In genomic region chr6:26596579-26597388, GRCh38 we compare ENCODE assay signal across 8 cellular contexts. TPM values are rescaled to one million over a fixed set of nuclear protein-coding genes. Genes with fewer than 3 reads are reported as not detected.
DNase-seq lines count a peak whose midpoint lies in the region; ATAC-seq and TF ChIP-seq lines count a peak whose summit lies in the region.

Gene ABT1, plus strand, starts transcription at chr6:26596953. Its CDS starts 30 bp downstream, at chr6:26596983.

- DNase-seq in NCI-H187 treated with DMSO at 0.1 percent for 48 hours (lab: John Stamatoyannopoulos, UW) = peak; percentile 89
- peak; percentile 92 to 99 for DNase-seq in ascending aorta (ENCODE audit: low spot score in 2 of 2)
- peak; percentile 99 for DNase-seq in right atrium auricular region (ENCODE audit: low spot score)
- peak; percentile 98 to 99 for DNase-seq in psoas muscle
- DNase-seq in uterus = peak; percentile 98

- H3K27ac ChIP-seq in ascending aorta (peak within 1 kb of the TSS; percentile 86 to 91), right atrium auricular region (peak within 1 kb of the TSS; percentile 87 to 88), psoas muscle (peak within 1 kb of the TSS; percentile 97), uterus (peak within 1 kb of the TSS; percentile 85 to 87)

- 0 to 1% (median 1%) methylated on average over 51 of the region's 51 CpGs for WGBS in psoas muscle, 3 donors

- no peaks in the 10 kb centered on the region for H3K9me3 ChIP-seq in ascending aorta
- no peaks in the 10 kb centered on the region for H3K9me3 ChIP-seq in right atrium auricular region
- H3K9me3 ChIP-seq in psoas muscle = no peaks in the 10 kb centered on the region
- H3K9me3 ChIP-seq in uterus = no peaks in the 10 kb centered on the region

- H3K4me3 ChIP-seq in ascending aorta (peak within 1 kb of the TSS; percentile 72 to 91), right atrium auricular region (peak within 1 kb of the TSS; percentile 93), psoas muscle (peak within 1 kb of the TSS; percentile 95), uterus (peak within 1 kb of the TSS; percentile 88 to 94)

- TF ChIP-seq CTCF in ascending aorta (IDR thresholded peaks at IDR 0.05) (no peak), right atrium auricular region (IDR thresholded peaks at IDR 0.05) (no peak), psoas muscle (IDR thresholded peaks at IDR 0.05) (no peak), uterus (IDR thresholded peaks at IDR 0.05) (peak in 2 of 4 experiments; percentile 22 to 34)

- TF ChIP-seq POLR2A in uterus (IDR thresholded peaks at IDR 0.05) = peak; percentile 50 to 84

- ATAC-seq in GM18499 (IDR thresholded peaks at IDR 0.05; ENCODE audit: insufficient read depth, unreplicated experiment) = peak; percentile 46
- peak; percentile 73 for ATAC-seq in HG02943 (IDR thresholded peaks at IDR 0.05; ENCODE audit: low read depth, unreplicated experiment)
- ATAC-seq in psoas muscle = peak; percentile 96 to 97 (median 96)

- peaks cover 4 to 6% of the 10 kb centered on the region in 2 donors for H3K4me1 ChIP-seq in ascending aorta
- H3K4me1 ChIP-seq in right atrium auricular region = peaks cover 0 to 24% of the 10 kb centered on the region in 2 donors
- peaks cover 13% of the 10 kb centered on the region for H3K4me1 ChIP-seq in psoas muscle
- peaks cover 0 to 8% of the 10 kb centered on the region in 2 donors for H3K4me1 ChIP-seq in uterus

- H3K36me3 ChIP-seq in ascending aorta (peaks cover 20 to 21% of the 10 kb centered on the region in 2 donors), right atrium auricular region (peaks cover 13% of the 10 kb centered on the region), psoas muscle (ENCODE audit: insufficient read depth in 1 of 2, low read depth in 1 of 2) (peaks cover 7 to 25% of the 10 kb centered on the region in 2 donors), uterus (no peaks in the 10 kb centered on the region)

- intact Hi-C loops in T-helper 2 cell treated with Interferon-gamma antibody and Interleukin-4, amounts not matched to agents 100 ng/mL and 5 ng/mL, for 36 hours (cut with micrococcal nuclease) = loop anchor here (1.0 to 5.0 kb wide), 9 partner anchors 24 to 1296 kb away; a partner anchor contains a TSS
- intact Hi-C loops in ascending aorta (cut with DNase I) = loop anchor here (2.0 to 10.0 kb wide), 7 partner anchors 62 to 1268 kb away; partner anchors contain the start of genes ZNF184 and ZNF322
- intact Hi-C loops in psoas muscle (cut with DNase I) = no loop called here
- intact Hi-C loops in uterus (cut with DNase I; ENCODE audit: low total_unique reads) = loop anchor here (5.0 kb wide), 1 partner anchor 254 kb away; no protein-coding TSS in a partner anchor

- H3K27me3 ChIP-seq in ascending aorta (peaks cover 18% of the 10 kb centered on the region), right atrium auricular region (peaks cover 0 to 15% of the 10 kb centered on the region in 2 donors), psoas muscle (ENCODE audit: insufficient read depth in 3 of 3, low read length in 2 of 3) (peaks cover 0 to 20% (median 0%) of the 10 kb centered on the region in 3 donors), uterus (peaks cover 0 to 24% of the 10 kb centered on the region in 2 donors)

RNA-seq across cellular contexts. Expression of gene ABT1, which starts in this region (rescaled TPM):
- 26.6 and 27.2 TPM in 2 replicates for total RNA-seq in T-helper 2 cell treated with Interferon-gamma antibody and Interleukin-4, amounts not matched to agents 100 ng/mL and 5 ng/mL, for 36 hours
- total RNA-seq in ascending aorta = 20.1 TPM
- 1 to 10 TPM; 7.3 to 8.8 TPM for total RNA-seq in right atrium auricular region
- 10 to 100 TPM in 1 of 4 donors, 1 to 10 TPM in 3; 6.2 to 11.8 (median 9.6) TPM for total RNA-seq in psoas muscle
- polyA plus RNA-seq in psoas muscle = 10 to 100 TPM; 10.3 to 18.4 (median 13.6) TPM
- 10 to 100 TPM; 10.5 to 18.7 (median 16.1) TPM for total RNA-seq in uterus

Comparison
In these comparisons a context has a peak if more than half of its experiments do, and no peak if none do; other contexts are left out.
1. Peak in every context shown above with its lines: DNase-seq, ATAC-seq, H3K4me3 ChIP-seq and H3K27ac ChIP-seq.
2. ATAC-seq: peak in every context shown above with its lines; median percentile 96 in psoas muscle; 73 in HG02943; 46 in GM18499.
3. intact Hi-C loops: an anchor here in T-helper 2 cell treated with Interferon-gamma antibody and Interleukin-4, amounts not matched to agents 100 ng/mL and 5 ng/mL, for 36 hours (1.0 to 5.0 kb wide), ascending aorta (2.0 to 10.0 kb wide) and uterus (5.0 kb wide); none called in psoas muscle.